8 cellular contexts compared by ENCODE assay signal in the genomic region with DNA sequence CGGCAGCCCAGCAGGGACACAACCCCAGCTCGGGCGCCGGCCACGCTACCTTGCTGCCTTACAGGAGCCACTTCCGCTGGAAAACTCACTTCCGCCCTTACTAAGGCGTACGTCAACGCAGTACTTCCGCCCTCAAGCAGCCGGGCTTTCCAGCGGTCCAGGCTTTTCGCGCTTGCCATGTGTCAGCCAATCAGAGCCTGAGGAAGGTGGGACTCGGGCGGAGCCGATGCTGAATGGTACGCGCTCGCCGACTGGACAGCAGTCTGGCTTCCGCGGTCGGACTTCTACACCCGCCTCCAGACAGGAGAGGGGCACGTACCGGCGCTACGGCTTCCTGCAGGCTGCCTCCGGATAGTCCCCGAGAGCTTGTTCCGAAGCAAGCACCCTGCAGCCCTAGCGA. TPM values are rescaled to one million over a fixed set of nuclear protein-coding genes. Genes with fewer than 3 reads are reported as not detected.
A peak's percentile ranks its signal among the peaks of the same experiment; 100 is the strongest.
DNase-seq lines count a peak whose midpoint lies in the region; ATAC-seq and TF ChIP-seq lines count a peak whose summit lies in the region.
"Not testable (repeated sequence)": the region's sequence is repeated elsewhere in the genome, so short reads cannot be mapped to it uniquely, and the experiment has no call there.

A gene (minus strand): TSS at position 52 of the 400 bp plus-strand sequence. CDS start 71 bp downstream, outside the sequence.
A gene (plus strand): TSS at position 261 of the 400 bp plus-strand sequence. CDS start 210 bp downstream, outside the sequence.

- DNase-seq in RWPE2 (ENCODE audit: low spot score); MCF 10A (ENCODE audit: unreplicated experiment); left cardiac atrium; upper lobe of right lung: not testable (repeated sequence)

- not testable (repeated sequence) for TF ChIP-seq CTCF in RWPE2 (IDR thresholded peaks at IDR 0.05; ENCODE audit: poor library complexity, severe bottlenecking); MCF 10A (IDR thresholded peaks at IDR 0.05; ENCODE audit: unreplicated experiment); upper lobe of right lung (IDR thresholded peaks at IDR 0.05)

- not testable (repeated sequence) for H3K27ac Mint-ChIP-seq in MCF 10A (ENCODE audit: low read depth, unreplicated experiment)

- H3K4me3 Mint-ChIP-seq in MCF 10A (ENCODE audit: unreplicated experiment): not testable (repeated sequence)

- not testable (repeated sequence) for H3K4me1 Mint-ChIP-seq in MCF 10A (ENCODE audit: insufficient read depth, unreplicated experiment)

- CTCF ChIA-PET in MCF 10A (lab: Yijun Ruan, JAX): not testable (repeated sequence)

- H3K4me1 ChIP-seq in RWPE2 (ENCODE audit: insufficient read depth, poor library complexity, severe bottlenecking); neuron (ENCODE audit: insufficient read depth, low read length); upper lobe of right lung: not testable (repeated sequence)

- not testable (repeated sequence) for H3K27ac ChIP-seq in RWPE2 (ENCODE audit: poor library complexity, severe bottlenecking); upper lobe of right lung

- H3K27me3 Mint-ChIP-seq in MCF 10A (ENCODE audit: insufficient read depth, unreplicated experiment): not testable (repeated sequence)

- ATAC-seq in GM18502 (IDR thresholded peaks at IDR 0.05; ENCODE audit: poor library complexity, unreplicated experiment) (peak; percentile 87), GM21737 (IDR thresholded peaks at IDR 0.05; ENCODE audit: unreplicated experiment) (peak; percentile 78), HG03280 (IDR thresholded peaks at IDR 0.05; ENCODE audit: unreplicated experiment) (peak; percentile 88), RWPE2 (ENCODE audit: low read depth) (peak; percentile 93), left cardiac atrium (peak; percentile 96 to 97), upper lobe of right lung (peak; percentile 95)

- intact Hi-C loops in MCF 10A (cut with micrococcal nuclease); left cardiac atrium (cut with DNase I); upper lobe of right lung (cut with DNase I): not testable (repeated sequence)

- H2AFZ ChIP-seq in neuron (ENCODE audit: low read depth, low read length): not testable (repeated sequence)

- not testable (repeated sequence) for BruUV-seq in MCF 10A (replicated peaks; lab: Mats Ljungman, UMichigan)

- H3K36me3 ChIP-seq in RWPE2 (ENCODE audit: low read depth); neuron (ENCODE audit: insufficient read depth, low read length); upper lobe of right lung: not testable (repeated sequence)

- POLR2A ChIA-PET in MCF 10A (lab: Yijun Ruan, JAX): not testable (repeated sequence)

- not testable (repeated sequence) for H3K36me3 Mint-ChIP-seq in MCF 10A (ENCODE audit: insufficient read depth, unreplicated experiment)

- H3K27me3 ChIP-seq in RWPE2 (ENCODE audit: insufficient read depth, poor library complexity, severe bottlenecking); neuron (ENCODE audit: insufficient read depth, low read length); upper lobe of right lung: not testable (repeated sequence)

- not testable (repeated sequence) for H3K4me3 ChIP-seq in RWPE2 (ENCODE audit: severe bottlenecking)
- H3K4me3 ChIP-seq in neuron (ENCODE audit: low read length) (peak within 1 kb of the TSS; percentile 52), upper lobe of right lung (peak within 1 kb of the TSS; percentile 50)

- not testable (repeated sequence) for H3K9me3 Mint-ChIP-seq in MCF 10A (ENCODE audit: unreplicated experiment)

- H3K9me3 ChIP-seq in RWPE2 (ENCODE audit: severe bottlenecking); neuron (ENCODE audit: low read length); upper lobe of right lung: not testable (repeated sequence)

RNA-seq across cellular contexts. Expression of the first gene that starts in this region (rescaled TPM):
- total RNA-seq in MCF 10A (2022): 132 and 133 TPM in 2 replicates
- total RNA-seq in left cardiac atrium: 10 to 100 TPM; 71.4 to 84.6 TPM
- total RNA-seq in upper lobe of right lung: 59.3 TPM

RNA-seq across cellular contexts. Expression of the second gene that starts in this region (rescaled TPM):
- total RNA-seq in MCF 10A (2022) (21.4 and 37.1 TPM in 2 replicates), left cardiac atrium (10 to 100 TPM; 18.7 to 24.8 TPM), upper lobe of right lung (49.4 TPM)
